Comparison of ENCODE assay signal across 19 cellular contexts in genomic region chr4:7516773-7517144, GRCh38.
"Had no signal": no experiment of that assay in that cellular context is flagged by ENCODE, and none has a peak within 500 bp of the region (broad histone marks: within the 10 kb centered on the region; RNA-seq: fewer than 3 reads in every experiment).

No MANE protein-coding gene starts in this region.

- H3K36me3 Mint-ChIP-seq: activated naive CD4-positive, alpha-beta T cell treated with anti-CD3 and anti-CD28 coated beads, Interleukin-2, amount 10 ng/mL, durations not matched to agents 7 days and 5 days; natural killer cell treated with Interleukin-12 subunit alpha and Interleukin-12 subunit beta and Interleukin-15 and Interleukin-18, amount 100 ng/mL, for 72 hours; stimulated activated effector memory CD8-positive, alpha-beta T cell treated with anti-CD3 and anti-CD28 coated beads, Interleukin-12 subunit alpha, Interleukin-12 subunit beta, amount 100 ng/mL, for 72 hours; type B pancreatic cell had no signal

- H3K9me3 ChIP-seq: gastrocnemius medialis, testis had no signal

- DNase-seq: activated B cell treated with CpG ODN at 0.5 μM for 24 hours; activated CD4-positive, alpha-beta T cell treated with anti-CD3 and anti-CD28 coated beads for 48 hours; activated CD8-positive, alpha-beta T cell treated with anti-CD3 and anti-CD28 coated beads for 36 hours; activated naive CD4-positive, alpha-beta T cell treated with anti-CD3 and anti-CD28 coated beads, Interleukin-2, amount 10 ng/mL, durations not matched to agents 7 days and 5 days; activated naive CD8-positive, alpha-beta T cell treated with anti-CD3 and anti-CD28 coated beads, Interleukin-2, amount 50 U/mL, for 24 hours; activated T-cell treated with anti-CD3 and anti-CD28 coated beads, Interleukin-2, amount 50 U/mL, for 24 hours; brain microvascular endothelial cell; effector CD4-positive, alpha-beta T cell; gastrocnemius medialis; stimulated activated CD4-positive, alpha-beta T cell treated with anti-CD3 and anti-CD28 coated beads, Interleukin-4, amount 100 ng/mL, for 1 hour; testis had no signal

- H3K27ac ChIP-seq: brain microvascular endothelial cell, coronary artery, gastrocnemius medialis, testis had no signal

- H3K4me1 ChIP-seq: gastrocnemius medialis had no signal

- H3K4me3 ChIP-seq: coronary artery, gastrocnemius medialis, lung, smooth muscle cell, testis had no signal

- H3K9me3 Mint-ChIP-seq: activated B cell treated with CpG ODN at 0.5 μM for 24 hours; activated CD8-positive, alpha-beta T cell treated with anti-CD3 and anti-CD28 coated beads for 36 hours; activated naive CD4-positive, alpha-beta T cell treated with anti-CD3 and anti-CD28 coated beads, Interleukin-2, amount 10 ng/mL, durations not matched to agents 7 days and 5 days; activated naive CD8-positive, alpha-beta T cell treated with anti-CD3 and anti-CD28 coated beads, Interleukin-2, amount 50 U/mL, for 24 hours; activated T-cell treated with anti-CD3 and anti-CD28 coated beads, Interleukin-2, amount 50 U/mL, for 24 hours; activated T-helper 2 cell treated with anti-CD3 and anti-CD28 coated beads, Interferon-gamma antibody, Interleukin-2, Interleukin-4, amounts not matched to agents 10 μg/mL and 5 μg/mL and 100 μg/mL, durations not matched to agents 14 hours and 24 hours and 36 hours; natural killer cell treated with Interleukin-12 subunit alpha and Interleukin-12 subunit beta and Interleukin-15 and Interleukin-18, amount 100 ng/mL, for 72 hours; stimulated activated effector memory CD8-positive, alpha-beta T cell treated with anti-CD3 and anti-CD28 coated beads, Interleukin-12 subunit alpha, Interleukin-12 subunit beta, amount 100 ng/mL, for 72 hours; type B pancreatic cell had no signal

- H3K27me3 ChIP-seq: testis had no signal

- H3K36me3 ChIP-seq: brain microvascular endothelial cell, gastrocnemius medialis had no signal

- H3K4me3 Mint-ChIP-seq: activated B cell treated with CpG ODN at 0.5 μM for 24 hours; activated CD8-positive, alpha-beta T cell treated with anti-CD3 and anti-CD28 coated beads for 36 hours; activated naive CD4-positive, alpha-beta T cell treated with anti-CD3 and anti-CD28 coated beads, Interleukin-2, amount 10 ng/mL, durations not matched to agents 7 days and 5 days; activated naive CD8-positive, alpha-beta T cell treated with anti-CD3 and anti-CD28 coated beads, Interleukin-2, amount 50 U/mL, for 24 hours; activated T-cell treated with anti-CD3 and anti-CD28 coated beads, Interleukin-2, amount 50 U/mL, for 24 hours; natural killer cell treated with Interleukin-12 subunit alpha and Interleukin-12 subunit beta and Interleukin-15 and Interleukin-18, amount 100 ng/mL, for 72 hours; stimulated activated effector memory CD8-positive, alpha-beta T cell treated with anti-CD3 and anti-CD28 coated beads, Interleukin-12 subunit alpha, Interleukin-12 subunit beta, amount 100 ng/mL, for 72 hours; type B pancreatic cell had no signal

- H3K27ac Mint-ChIP-seq: activated B cell treated with CpG ODN at 0.5 μM for 24 hours; activated CD8-positive, alpha-beta T cell treated with anti-CD3 and anti-CD28 coated beads for 36 hours; activated naive CD4-positive, alpha-beta T cell treated with anti-CD3 and anti-CD28 coated beads, Interleukin-2, amount 10 ng/mL, durations not matched to agents 7 days and 5 days; activated naive CD8-positive, alpha-beta T cell treated with anti-CD3 and anti-CD28 coated beads, Interleukin-2, amount 50 U/mL, for 24 hours; activated T-cell treated with anti-CD3 and anti-CD28 coated beads, Interleukin-2, amount 50 U/mL, for 24 hours; activated T-helper 2 cell treated with anti-CD3 and anti-CD28 coated beads, Interferon-gamma antibody, Interleukin-2, Interleukin-4, amounts not matched to agents 10 μg/mL and 5 μg/mL and 100 μg/mL, durations not matched to agents 14 hours and 24 hours and 36 hours; natural killer cell treated with Interleukin-12 subunit alpha and Interleukin-12 subunit beta and Interleukin-15 and Interleukin-18, amount 100 ng/mL, for 72 hours; progenitor cell of endocrine pancreas; stimulated activated effector memory CD8-positive, alpha-beta T cell treated with anti-CD3 and anti-CD28 coated beads, Interleukin-12 subunit alpha, Interleukin-12 subunit beta, amount 100 ng/mL, for 72 hours had no signal

- H3K27me3 Mint-ChIP-seq: activated B cell treated with CpG ODN at 0.5 μM for 24 hours had no signal

- H3K4me2 ChIP-seq: smooth muscle cell had no signal

- H3K4me1 Mint-ChIP-seq: activated B cell treated with CpG ODN at 0.5 μM for 24 hours; activated naive CD4-positive, alpha-beta T cell treated with anti-CD3 and anti-CD28 coated beads, Interleukin-2, amount 10 ng/mL, durations not matched to agents 7 days and 5 days; activated naive CD8-positive, alpha-beta T cell treated with anti-CD3 and anti-CD28 coated beads, Interleukin-2, amount 50 U/mL, for 24 hours had no signal

- ATAC-seq: activated CD8-positive, alpha-beta T cell treated with anti-CD3 and anti-CD28 coated beads for 36 hours; activated naive CD8-positive, alpha-beta T cell treated with anti-CD3 and anti-CD28 coated beads, Interleukin-2, amount 50 U/mL, for 24 hours; gastrocnemius medialis; natural killer cell treated with Interleukin-12 subunit alpha and Interleukin-12 subunit beta and Interleukin-15 and Interleukin-18, amount 100 ng/mL, for 72 hours; stimulated activated effector memory CD8-positive, alpha-beta T cell treated with anti-CD3 and anti-CD28 coated beads, Interleukin-12 subunit alpha, Interleukin-12 subunit beta, amount 100 ng/mL, for 72 hours had no signal
